Comparison of ENCODE assay signal across 27 cellular contexts in the genomic region with DNA sequence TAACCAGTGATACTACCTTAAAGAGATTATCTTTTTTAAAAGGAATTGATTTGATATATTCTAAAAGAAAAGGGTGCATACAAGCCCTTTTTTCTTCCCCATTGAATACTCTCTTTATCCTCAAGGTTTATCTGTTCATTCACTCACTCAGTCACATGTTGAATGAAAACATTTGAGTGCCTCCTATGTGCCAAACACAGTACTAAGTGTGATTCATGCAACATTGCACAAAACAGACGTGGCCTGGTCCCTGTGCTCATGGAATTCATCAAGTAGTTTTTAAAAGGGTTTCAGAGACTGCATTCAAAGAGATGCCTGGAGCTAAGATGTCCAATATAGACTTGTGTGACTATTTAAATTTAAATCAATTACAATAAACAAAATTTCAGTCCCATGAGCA.
"Had no signal": no experiment of that assay in that cellular context is flagged by ENCODE, and none has a peak within 500 bp of the region (broad histone marks: within the 10 kb centered on the region; RNA-seq: fewer than 3 reads in every experiment).

No MANE protein-coding gene starts in this region.

- DNase-seq: colonic mucosa; effector CD8-positive, alpha-beta T cell; endodermal cell; foreskin keratinocyte; glutamatergic neuron; heart right ventricle; hippocampal formation; islet precursor cell; kidney glomerular epithelial cell; left ventricle myocardium superior; lower lobe of right lung; natural killer cell; occipital lobe; ovary; posterior cingulate gyrus; psoas muscle; right cardiac atrium; sigmoid colon; stimulated activated CD4-positive, alpha-beta T cell treated with anti-CD3 and anti-CD28 coated beads, Interleukin-2, amount 100 ng/mL, for 24 hours; stimulated activated CD4-positive, alpha-beta T cell treated with anti-CD3 and anti-CD28 coated beads, Interleukin-4, amount 100 ng/mL, for 24 hours; stimulated activated naive CD4-positive, alpha-beta T cell treated with Interleukin-2 at 50 U/mL for 16 hours; transverse colon had no signal

- H3K4me3 ChIP-seq: colonic mucosa, esophagus muscularis mucosa, heart right ventricle, lower lobe of right lung, ovary, psoas muscle, sigmoid colon, suprapubic skin, transverse colon, vagina had no signal

- H3K4me1 Mint-ChIP-seq: natural killer cell; stimulated activated effector memory CD8-positive, alpha-beta T cell treated with anti-CD3 and anti-CD28 coated beads, Interleukin-12 subunit alpha, Interleukin-12 subunit beta, amount 100 ng/mL, for 72 hours had no signal

- H3K4me3 Mint-ChIP-seq: dendritic cell treated with granulocyte-macrophage colony-stimulating factor and Interleukin-4, amounts not matched to agents 40 ng/mL and 50 ng/mL, for 4 days; endodermal cell; natural killer cell; stimulated activated effector memory CD8-positive, alpha-beta T cell treated with anti-CD3 and anti-CD28 coated beads, Interleukin-12 subunit alpha, Interleukin-12 subunit beta, amount 100 ng/mL, for 72 hours had no signal

- H3K9me3 Mint-ChIP-seq: dendritic cell treated with granulocyte-macrophage colony-stimulating factor and Interleukin-4, amounts not matched to agents 40 ng/mL and 50 ng/mL, for 4 days; endodermal cell; natural killer cell had no signal

- ATAC-seq: foreskin keratinocyte; heart right ventricle; left ventricle myocardium superior; lower lobe of right lung; natural killer cell; psoas muscle; right cardiac atrium; stimulated activated effector memory CD8-positive, alpha-beta T cell treated with anti-CD3 and anti-CD28 coated beads, Interleukin-12 subunit alpha, Interleukin-12 subunit beta, amount 100 ng/mL, for 72 hours had no signal

- H3K27me3 Mint-ChIP-seq: dendritic cell treated with granulocyte-macrophage colony-stimulating factor and Interleukin-4, amounts not matched to agents 40 ng/mL and 50 ng/mL, for 4 days had no signal

- H3K27ac Mint-ChIP-seq: dendritic cell treated with granulocyte-macrophage colony-stimulating factor and Interleukin-4, amounts not matched to agents 40 ng/mL and 50 ng/mL, for 4 days; endodermal cell; natural killer cell; stimulated activated effector memory CD8-positive, alpha-beta T cell treated with anti-CD3 and anti-CD28 coated beads, Interleukin-12 subunit alpha, Interleukin-12 subunit beta, amount 100 ng/mL, for 72 hours had no signal
